ENCODE assay signal across 8 cellular contexts in the genomic region with DNA sequence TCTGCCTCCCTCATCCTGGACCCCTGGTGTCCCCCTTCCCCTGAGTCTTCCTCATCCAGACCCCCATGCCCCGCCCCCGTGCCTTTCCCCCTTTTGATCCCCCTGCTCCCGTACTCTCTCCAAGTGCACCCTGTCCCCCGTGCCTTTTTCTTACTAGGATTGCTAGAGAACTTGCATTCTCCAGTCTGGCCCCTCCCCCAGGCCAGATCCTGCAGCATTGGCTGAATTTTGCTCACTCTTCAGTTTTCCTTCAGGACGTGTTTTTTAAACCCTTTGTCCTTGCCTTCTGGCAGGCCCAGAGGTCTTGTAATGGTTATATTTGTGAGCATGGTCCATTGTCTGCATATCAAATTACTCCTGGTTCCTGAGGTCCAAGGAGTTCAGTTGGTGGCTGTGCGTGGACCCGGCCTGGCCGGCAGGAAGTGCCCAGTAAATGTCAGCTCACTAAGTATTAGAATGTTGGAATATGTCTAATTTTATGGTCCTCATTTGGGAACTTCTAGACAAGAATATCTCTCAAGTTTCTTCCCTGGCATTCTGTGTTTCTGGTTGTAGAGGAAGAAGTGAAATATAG. TPM values are rescaled to one million over a fixed set of nuclear protein-coding genes. Genes with fewer than 3 reads are reported as not detected.
A peak's percentile ranks its signal among the peaks of the same experiment; 100 is the strongest.
DNase-seq lines count a peak whose midpoint lies in the region; ATAC-seq and TF ChIP-seq lines count a peak whose summit lies in the region.

No MANE protein-coding gene starts in this region.

- no peak for TF ChIP-seq CTCF in activated CD8-positive, alpha-beta T cell treated with anti-CD3 and anti-CD28 coated beads for 36 hours (IDR thresholded peaks at IDR 0.05)
- TF ChIP-seq CTCF in glutamatergic neuron (IDR thresholded peaks at IDR 0.05; ENCODE audit: partially characterized antibody, unreplicated experiment) (no peak), retinal pigment epithelial cell (conservative IDR thresholded peaks at IDR 0.05; ENCODE audit: low read depth, low read length) (no peak)

- peak overlapping the region; percentile 85 for H3K27ac Mint-ChIP-seq in activated CD8-positive, alpha-beta T cell treated with anti-CD3 and anti-CD28 coated beads for 36 hours
- H3K27ac Mint-ChIP-seq in glutamatergic neuron (ENCODE audit: unreplicated experiment) = peak overlapping the region; percentile 85

- peak overlapping the region; percentile 93 for H3K4me3 Mint-ChIP-seq in activated CD8-positive, alpha-beta T cell treated with anti-CD3 and anti-CD28 coated beads for 36 hours
- H3K4me3 Mint-ChIP-seq in glutamatergic neuron (ENCODE audit: unreplicated experiment) = peak overlapping the region; percentile 95

- peak overlapping the region; percentile 92 for H3K4me3 ChIP-seq in retinal pigment epithelial cell (ENCODE audit: low read length)

- H3K9me3 Mint-ChIP-seq in activated CD8-positive, alpha-beta T cell treated with anti-CD3 and anti-CD28 coated beads for 36 hours = no peaks in the 10 kb centered on the region
- H3K9me3 Mint-ChIP-seq in glutamatergic neuron (ENCODE audit: unreplicated experiment) = no peaks in the 10 kb centered on the region

- CTCF ChIA-PET in activated CD8-positive, alpha-beta T cell treated with anti-CD3 and anti-CD28 coated beads for 36 hours (lab: Charles Lee) = interaction anchor here (2.5 to 2.7 kb wide), 2 partner anchors 31 to 139 kb away, joined by 12 to 14 read pairs; a partner anchor contains a TSS

- intact Hi-C loops in activated CD8-positive, alpha-beta T cell treated with anti-CD3 and anti-CD28 coated beads for 36 hours (cut with micrococcal nuclease) = no loop called here

- peaks cover 7% of the 10 kb centered on the region for H3K36me3 Mint-ChIP-seq in activated CD8-positive, alpha-beta T cell treated with anti-CD3 and anti-CD28 coated beads for 36 hours (ENCODE audit: low read depth)
- no peaks in the 10 kb centered on the region for H3K36me3 Mint-ChIP-seq in glutamatergic neuron (ENCODE audit: unreplicated experiment)

- H3K4me1 Mint-ChIP-seq in activated CD8-positive, alpha-beta T cell treated with anti-CD3 and anti-CD28 coated beads for 36 hours (ENCODE audit: low read depth) = peaks cover 20% of the 10 kb centered on the region
- H3K4me1 Mint-ChIP-seq in glutamatergic neuron (ENCODE audit: low read depth, unreplicated experiment) = peaks cover 1% of the 10 kb centered on the region

- no peak for ATAC-seq in activated CD8-positive, alpha-beta T cell treated with anti-CD3 and anti-CD28 coated beads for 36 hours

- peak; percentile 42 for DNase-seq in NCI-H82 (lab: John Stamatoyannopoulos, UW)
- no peak for DNase-seq in NCI-H82 treated with DMSO at 0.1 percent for 48 hours (lab: John Stamatoyannopoulos, UW; ENCODE audit: unreplicated experiment)
- DNase-seq in activated CD8-positive, alpha-beta T cell treated with anti-CD3 and anti-CD28 coated beads for 36 hours = peak; percentile 15
- DNase-seq in glutamatergic neuron = no peak
- no peak for DNase-seq in retinal pigment epithelial cell (ENCODE audit: low read depth)
- DNase-seq in NCI-H1105 treated with DMSO at 0.1 percent for 48 hours (lab: John Stamatoyannopoulos, UW) = no peak
- DNase-seq in NCI-H1930 (lab: John Stamatoyannopoulos, UW) = no peak
- no peak for DNase-seq in effector CD4-positive, alpha-beta T cell

- POLR2A ChIA-PET in activated CD8-positive, alpha-beta T cell treated with anti-CD3 and anti-CD28 coated beads for 36 hours (lab: Charles Lee) = interaction anchor here (0.8 kb wide), 2 partner anchors 42 to 104 kb away, joined by 3 to 4 read pairs; a partner anchor contains a TSS

- no peaks in the 10 kb centered on the region for H3K27me3 Mint-ChIP-seq in activated CD8-positive, alpha-beta T cell treated with anti-CD3 and anti-CD28 coated beads for 36 hours
- peaks cover 5% of the 10 kb centered on the region for H3K27me3 Mint-ChIP-seq in glutamatergic neuron (ENCODE audit: unreplicated experiment)

RNA-seq across cellular contexts. Expression of a gene that starts 0.6 kb away (rescaled TPM):
- 10 to 100 TPM; 11.7 to 12.5 TPM for total RNA-seq in activated CD8-positive, alpha-beta T cell treated with anti-CD3 and anti-CD28 coated beads for 36 hours
- total RNA-seq in glutamatergic neuron (ENCODE audit: unreplicated experiment) = 25.6 TPM

RNA-seq across cellular contexts. Expression of a gene that starts 15.9 kb away (rescaled TPM):
- total RNA-seq in activated CD8-positive, alpha-beta T cell treated with anti-CD3 and anti-CD28 coated beads for 36 hours = 10 to 100 TPM; 14.9 to 17.8 TPM
- total RNA-seq in glutamatergic neuron (ENCODE audit: unreplicated experiment) = 38.0 TPM

RNA-seq across cellular contexts. Expression of a gene that starts 30.6 kb away (rescaled TPM):
- total RNA-seq in activated CD8-positive, alpha-beta T cell treated with anti-CD3 and anti-CD28 coated beads for 36 hours = 10 to 100 TPM; 21.8 to 23.9 TPM
- 35.9 TPM for total RNA-seq in glutamatergic neuron (ENCODE audit: unreplicated experiment)

RNA-seq across cellular contexts. Expression of a gene that starts 41.9 kb away (rescaled TPM):
- 10 to 100 TPM; 85.9 to 91.2 TPM for total RNA-seq in activated CD8-positive, alpha-beta T cell treated with anti-CD3 and anti-CD28 coated beads for 36 hours
- 22.3 TPM for total RNA-seq in glutamatergic neuron (ENCODE audit: unreplicated experiment)

Comparison
In these comparisons a context has a peak if more than half of its experiments do, and no peak if none do; other contexts are left out.
1. DNase-seq: peak in NCI-H82 (single experiment) and activated CD8-positive, alpha-beta T cell treated with anti-CD3 and anti-CD28 coated beads for 36 hours (single experiment); none in NCI-H82 treated with DMSO at 0.1 percent for 48 hours (single experiment), glutamatergic neuron (single experiment), retinal pigment epithelial cell (single experiment), NCI-H1105 treated with DMSO at 0.1 percent for 48 hours (single experiment), NCI-H1930 (0 of 2) and effector CD4-positive, alpha-beta T cell (single experiment).